In genomic region chr17:10754109-10754508, GRCh38 we compare ENCODE assay signal across 8 cellular contexts.
A peak's percentile ranks its signal among the peaks of the same experiment; 100 is the strongest.
DNase-seq lines count a peak whose midpoint lies in the region; ATAC-seq and TF ChIP-seq lines count a peak whose summit lies in the region.

No MANE protein-coding gene starts in this region.

- H3K4me3 ChIP-seq in fibroblast of pulmonary artery (replicated peaks; ENCODE audit: low read depth, low read length): no peak overlapping the region

- TF ChIP-seq CTCF in GM10248 (IDR thresholded peaks at IDR 0.05; ENCODE audit: control extremely low read depth, extremely low read depth, low read depth, missing control alignments) (peak; percentile 38), fibroblast of pulmonary artery (IDR thresholded peaks at IDR 0.05; ENCODE audit: low read length, missing control alignments) (peak; percentile 46)

- peak; percentile 41 for DNase-seq in 8988T
- peak; percentile 32 for DNase-seq in GM10248 (ENCODE audit: extremely low spot score)
- peak; percentile 56 for DNase-seq in RPMI8226
- peak; percentile 33 for DNase-seq in fibroblast of pulmonary artery (ENCODE audit: low read depth)
- no peak for DNase-seq in effector CD4-positive, alpha-beta T cell
- DNase-seq in activated CD4-positive, CD25-positive, alpha-beta regulatory T cell (lab: John Stamatoyannopoulos, UW): no peak

- CTCF ChIA-PET in GM10248 (lab: Yijun Ruan, JAX): interaction anchor here (1.9 kb wide), 1 partner anchor 17 kb away, joined by 5 read pairs; no protein-coding TSS in a partner anchor

- POLR2A ChIA-PET in GM10248 (lab: Yijun Ruan, JAX): no interaction called here

- no peak for ATAC-seq in HG03469 (IDR thresholded peaks at IDR 0.05; ENCODE audit: unreplicated experiment)
- ATAC-seq in GM18502 (IDR thresholded peaks at IDR 0.05; ENCODE audit: poor library complexity, unreplicated experiment): no peak

Comparison
In these comparisons a context has a peak if more than half of its experiments do, and no peak if none do; other contexts are left out.
1. DNase-seq: peak in 8988T (single experiment), GM10248 (single experiment), RPMI8226 (single experiment) and fibroblast of pulmonary artery (single experiment); none in effector CD4-positive, alpha-beta T cell (single experiment) and activated CD4-positive, CD25-positive, alpha-beta regulatory T cell (0 of 4).